ENCODE assay signal across 8 cellular contexts in the genomic region with DNA sequence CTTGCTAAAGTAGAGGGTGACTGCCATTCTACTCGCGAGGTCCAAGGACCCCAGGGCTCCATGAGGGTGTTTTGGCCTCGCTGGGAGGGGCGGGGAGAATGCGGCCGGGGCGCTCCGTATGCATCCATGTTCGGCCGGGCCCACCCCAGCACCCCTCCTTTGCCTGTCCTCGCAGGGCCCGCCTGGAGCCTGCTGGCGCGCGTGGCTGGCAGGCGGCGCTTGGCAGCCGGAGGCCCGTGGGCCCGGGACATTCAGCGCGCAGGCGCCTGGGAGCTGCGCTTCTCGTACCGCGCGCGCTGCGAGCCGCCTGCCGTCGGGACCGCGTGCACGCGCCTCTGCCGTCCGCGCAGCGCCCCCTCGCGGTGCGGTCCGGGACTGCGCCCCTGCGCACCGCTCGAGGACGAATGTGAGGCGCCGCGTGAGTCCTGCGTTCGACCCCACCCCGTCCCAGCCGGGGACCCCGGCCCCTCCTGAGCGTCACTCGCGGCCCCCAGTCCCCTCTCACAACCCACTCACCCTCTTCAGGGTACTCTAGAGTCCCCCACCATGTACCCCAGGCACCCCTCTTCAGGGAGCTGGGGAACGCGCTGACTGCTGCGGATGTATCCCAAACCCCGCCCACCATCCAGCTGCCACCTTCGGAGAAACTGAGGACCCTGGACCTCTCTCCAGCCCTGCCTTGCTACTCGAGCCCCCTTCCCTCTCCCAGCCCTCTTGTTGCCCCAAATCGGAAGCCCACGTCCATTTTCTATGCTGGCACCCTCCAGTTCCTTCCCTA. TPM values are rescaled to one million over a fixed set of nuclear protein-coding genes. Genes with fewer than 3 reads are reported as not detected.
DNase-seq lines count a peak whose midpoint lies in the region; ATAC-seq lines count a peak whose summit lies in the region.

No MANE protein-coding gene starts in this region.

- DNase-seq in GDM1 (lab: John Stamatoyannopoulos, UW), result peak; percentile 76
- peak; percentile 21 for DNase-seq in NCI-H1092 (lab: John Stamatoyannopoulos, UW)
- peak; percentile 22 to 61 for DNase-seq in activated CD8-positive, alpha-beta memory T cell treated with anti-CD3 and anti-CD28 coated beads for 1 hour (ENCODE audit: extremely low read depth in 1 of 2, low read depth in 1 of 2)
- peak; percentile 66 to 77 (median 74) for DNase-seq in effector memory CD8-positive, alpha-beta T cell
- peak; percentile 85 for DNase-seq in natural killer cell treated with Interleukin-12 subunit alpha and Interleukin-12 subunit beta and Interleukin-15 and Interleukin-18, amount 100 ng/mL, for 72 hours (ENCODE audit: low spot score)
- DNase-seq in stromal cell of bone marrow (ENCODE audit: low read depth), result peak; percentile 28
- DNase-seq in kidney glomerular epithelial cell (lab: John Stamatoyannopoulos, UW), result no peak
- DNase-seq in NCI-H1436 (lab: John Stamatoyannopoulos, UW), result no peak

- peaks cover 76 to 90% of the 10 kb centered on the region in 2 donors for H3K27me3 Mint-ChIP-seq in effector memory CD8-positive, alpha-beta T cell
- H3K27me3 Mint-ChIP-seq in natural killer cell treated with Interleukin-12 subunit alpha and Interleukin-12 subunit beta and Interleukin-15 and Interleukin-18, amount 100 ng/mL, for 72 hours, result peaks cover 54 to 59% of the 10 kb centered on the region in 2 donors

- peaks cover 18% of the 10 kb centered on the region for H3K36me3 Mint-ChIP-seq in effector memory CD8-positive, alpha-beta T cell (ENCODE audit: insufficient read depth)
- peaks cover 4% of the 10 kb centered on the region for H3K36me3 Mint-ChIP-seq in natural killer cell treated with Interleukin-12 subunit alpha and Interleukin-12 subunit beta and Interleukin-15 and Interleukin-18, amount 100 ng/mL, for 72 hours

- H3K4me1 Mint-ChIP-seq in effector memory CD8-positive, alpha-beta T cell (ENCODE audit: low read depth in 2 of 2), result peaks cover 36 to 38% of the 10 kb centered on the region in 2 donors
- H3K4me1 Mint-ChIP-seq in natural killer cell treated with Interleukin-12 subunit alpha and Interleukin-12 subunit beta and Interleukin-15 and Interleukin-18, amount 100 ng/mL, for 72 hours (ENCODE audit: low read depth in 2 of 2), result peaks cover 34% of the 10 kb centered on the region in 2 donors

- peak overlapping the region; percentile 36 to 44 for H3K4me3 Mint-ChIP-seq in effector memory CD8-positive, alpha-beta T cell
- peak overlapping the region; percentile 11 for H3K4me3 Mint-ChIP-seq in natural killer cell treated with Interleukin-12 subunit alpha and Interleukin-12 subunit beta and Interleukin-15 and Interleukin-18, amount 100 ng/mL, for 72 hours

- no peaks in the 10 kb centered on the region for H3K9me3 Mint-ChIP-seq in effector memory CD8-positive, alpha-beta T cell
- H3K9me3 Mint-ChIP-seq in natural killer cell treated with Interleukin-12 subunit alpha and Interleukin-12 subunit beta and Interleukin-15 and Interleukin-18, amount 100 ng/mL, for 72 hours, result no peaks in the 10 kb centered on the region

- peak overlapping the region in 1 of 2 donors; percentile 81 for H3K27ac Mint-ChIP-seq in effector memory CD8-positive, alpha-beta T cell
- peak overlapping the region in 1 of 2 donors; percentile 79 for H3K27ac Mint-ChIP-seq in natural killer cell treated with Interleukin-12 subunit alpha and Interleukin-12 subunit beta and Interleukin-15 and Interleukin-18, amount 100 ng/mL, for 72 hours

- peak; percentile 66 for ATAC-seq in effector memory CD8-positive, alpha-beta T cell (replicated peaks)
- ATAC-seq in natural killer cell treated with Interleukin-12 subunit alpha and Interleukin-12 subunit beta and Interleukin-15 and Interleukin-18, amount 100 ng/mL, for 72 hours, result peak; percentile 79 to 87

RNA-seq across cellular contexts. Expression of a gene that starts 4.1 kb away (rescaled TPM):
- under 1 TPM; 0.21 to 0.92 TPM for total RNA-seq in natural killer cell treated with Interleukin-12 subunit alpha and Interleukin-12 subunit beta and Interleukin-15 and Interleukin-18, amount 100 ng/mL, for 72 hours

RNA-seq across cellular contexts. Expression of a gene that starts 12.1 kb away (rescaled TPM):
- total RNA-seq in natural killer cell treated with Interleukin-12 subunit alpha and Interleukin-12 subunit beta and Interleukin-15 and Interleukin-18, amount 100 ng/mL, for 72 hours, result not detected

RNA-seq across cellular contexts. Expression of a gene that starts 22.2 kb away (rescaled TPM):
- total RNA-seq in natural killer cell treated with Interleukin-12 subunit alpha and Interleukin-12 subunit beta and Interleukin-15 and Interleukin-18, amount 100 ng/mL, for 72 hours, result 100 to 1,000 TPM in 1 of 2 donors, 10 to 100 TPM in 1; 74.0 to 133 TPM

RNA-seq across cellular contexts. Expression of a gene that starts 29.8 kb away (rescaled TPM):
- 1 to 10 TPM; 1.9 to 5.4 TPM for total RNA-seq in natural killer cell treated with Interleukin-12 subunit alpha and Interleukin-12 subunit beta and Interleukin-15 and Interleukin-18, amount 100 ng/mL, for 72 hours

RNA-seq across cellular contexts. Expression of a gene that starts 37.1 kb away (rescaled TPM):
- 10 to 100 TPM; 10.4 to 11.4 TPM for total RNA-seq in natural killer cell treated with Interleukin-12 subunit alpha and Interleukin-12 subunit beta and Interleukin-15 and Interleukin-18, amount 100 ng/mL, for 72 hours

Comparison
In these comparisons a context has a peak if more than half of its experiments do, and no peak if none do; other contexts are left out.
1. DNase-seq: peak in GDM1 (single experiment), NCI-H1092 (single experiment), activated CD8-positive, alpha-beta memory T cell treated with anti-CD3 and anti-CD28 coated beads for 1 hour (2 of 2), effector memory CD8-positive, alpha-beta T cell (3 of 3), natural killer cell treated with Interleukin-12 subunit alpha and Interleukin-12 subunit beta and Interleukin-15 and Interleukin-18, amount 100 ng/mL, for 72 hours (single experiment) and stromal cell of bone marrow (single experiment); none in kidney glomerular epithelial cell (single experiment) and NCI-H1436 (single experiment).